24 cellular contexts compared by ENCODE assay signal in genomic region chr2:120761164-120761861, GRCh38. TPM values are rescaled to one million over a fixed set of nuclear protein-coding genes. Genes with fewer than 3 reads are reported as not detected.
A peak's percentile ranks its signal among the peaks of the same experiment; 100 is the strongest.
DNase-seq lines count a peak whose midpoint lies in the region; ATAC-seq and TF ChIP-seq lines count a peak whose summit lies in the region.
"Had no signal": no experiment of that assay in that cellular context is flagged by ENCODE, and none has a peak within 500 bp of the region (broad histone marks: within the 10 kb centered on the region; RNA-seq: fewer than 3 reads in every experiment).

No MANE protein-coding gene starts in this region.

- DNase-seq in H9 (peak; percentile 25), IMR-90 (no peak), islet precursor cell (peak; percentile 49), HPDE6-E6E7 (ENCODE audit: extremely low spot score) (no peak), dedifferentiated amniotic fluid mesenchymal stem cell (ENCODE audit: extremely low spot score) (no peak), mucosa of gallbladder (ENCODE audit: low spot score) (no peak), nucleus accumbens (lab: John Stamatoyannopoulos, UW) (no peak)
- DNase-seq: activated CD4-positive, alpha-beta memory T cell treated with anti-CD3 and anti-CD28 coated beads, Interleukin-2, amount 10 ng/mL, durations not matched to agents 7 days and 5 days; amygdala; caudate nucleus; CD4-positive, CD25-positive, alpha-beta regulatory T cell; H7; hypothalamus; KG1; naive B cell; NCI-H2171 treated with DMSO at 0.1 percent for 48 hours; NCI-H526; small intestine; stimulated activated CD4-positive, alpha-beta T cell treated with anti-CD3 and anti-CD28 coated beads, Interleukin-4, amount 100 ng/mL, for 1 hour; stimulated activated naive CD8-positive, alpha-beta T cell treated with anti-CD3 and anti-CD28 coated beads, Interleukin-15, Interleukin-2, amounts not matched to agents 100 U/mL and 50 U/mL, for 24 hours; thyroid gland had no signal

- H3K79me2 ChIP-seq in H9 (ENCODE audit: insufficient read depth, low read length): peaks cover 40% of the 10 kb centered on the region; the same call in 1 of the 2 replicates
- no peaks in the 10 kb centered on the region for H3K79me2 ChIP-seq in parathyroid adenoma

- peaks cover 5% of the 10 kb centered on the region for H3K79me1 ChIP-seq in H9 (ENCODE audit: insufficient read depth, low read depth, low read length, poor library complexity, severe bottlenecking)
- peaks cover 16 to 84% of the 10 kb centered on the region in 2 experiments; a peak in 3 of 4 replicates for H3K79me1 ChIP-seq in IMR-90 (ENCODE audit: low read depth in 1 of 2, low read length in 2 of 2)

- H3K9me3 Mint-ChIP-seq in H9: no peaks in the 10 kb centered on the region
- H3K9me3 Mint-ChIP-seq: activated CD4-positive, alpha-beta memory T cell treated with anti-CD3 and anti-CD28 coated beads, Interleukin-2, amount 10 ng/mL, durations not matched to agents 7 days and 5 days; CD4-positive, CD25-positive, alpha-beta regulatory T cell had no signal

- H4K91ac ChIP-seq in H9 (ENCODE audit: insufficient read length, low read depth, low read length): no peak overlapping the region
- peak overlapping the region; percentile 48; the same call in 1 of the 2 replicates for H4K91ac ChIP-seq in IMR-90 (ENCODE audit: insufficient read depth, low read depth, low read length)

- H2BK15ac ChIP-seq in H9 (ENCODE audit: low read depth, low read length): no peak overlapping the region
- no peak overlapping the region; the same call in 2 of the 3 replicates for H2BK15ac ChIP-seq in IMR-90 (ENCODE audit: low read depth, low read length)

- H3K9me3 ChIP-seq in H9 (ENCODE audit: control insufficient read depth, low read depth, low read length) (no peaks in the 10 kb centered on the region), IMR-90 (ENCODE audit: control insufficient read depth, insufficient read depth, low read length) (no peaks in the 10 kb centered on the region), parathyroid adenoma (ENCODE audit: control insufficient read depth, low read length) (no peaks in the 10 kb centered on the region)
- H3K9me3 ChIP-seq: thyroid gland had no signal

- POLR2A ChIA-PET in IMR-90 (lab: Charles Lee; ENCODE audit: unreplicated experiment): no interaction called here

- H3K9ac ChIP-seq in H9 (ENCODE audit: extremely low read depth, insufficient read length, low read length) (no peak overlapping the region), IMR-90 (ENCODE audit: low read depth, low read length) (0 out of 2 replicates have a peak overlapping the region, but pooled peaks have one; percentile 2), parathyroid adenoma (no peak overlapping the region)

- no peak overlapping the region for H2BK20ac ChIP-seq in H9 (ENCODE audit: low read depth, low read length, poor library complexity, severe bottlenecking)
- no peak overlapping the region for H2BK20ac ChIP-seq in IMR-90 (ENCODE audit: low read depth, low read length)

- TF ChIP-seq POLR2A in IMR-90 (IDR thresholded peaks at IDR 0.05; ENCODE audit: low read depth, low read length): no peak

- H3K56ac ChIP-seq in H9 (ENCODE audit: insufficient read length, low read depth, low read length): no peak overlapping the region
- no peak overlapping the region for H3K56ac ChIP-seq in IMR-90 (ENCODE audit: extremely low read depth, insufficient read depth, low read length)

- H3K27me3 ChIP-seq in H9 (ENCODE audit: insufficient read depth, low read length) (no peaks in the 10 kb centered on the region), IMR-90 (ENCODE audit: control insufficient read depth, insufficient read depth, low read length) (no peaks in the 10 kb centered on the region), parathyroid adenoma (ENCODE audit: control insufficient read depth, insufficient read depth, low read length) (no peaks in the 10 kb centered on the region)
- H3K27me3 ChIP-seq: thyroid gland had no signal

- no peak overlapping the region for H3K23ac ChIP-seq in H9 (ENCODE audit: insufficient read length, low read depth, low read length)
- H3K23ac ChIP-seq in IMR-90 (ENCODE audit: low read depth, low read length): no peak overlapping the region

- H3K23me2 ChIP-seq in H9 (ENCODE audit: insufficient read length, low read depth, low read length, poor library complexity, severe bottlenecking): no peaks in the 10 kb centered on the region

- intact Hi-C loops in IMR-90 (cut with micrococcal nuclease): no loop called here

- H3K27ac ChIP-seq in H9 (ENCODE audit: insufficient read length, low read depth, low read length): no peak overlapping the region
- no peak overlapping the region for H3K27ac ChIP-seq in IMR-90 (ENCODE audit: insufficient read depth, low read length)
- no peak overlapping the region for H3K27ac ChIP-seq in parathyroid adenoma
- H3K27ac ChIP-seq: thyroid gland had no signal

- H3K27ac Mint-ChIP-seq in H9: no peak overlapping the region
- H3K27ac Mint-ChIP-seq: activated CD4-positive, alpha-beta memory T cell treated with anti-CD3 and anti-CD28 coated beads, Interleukin-2, amount 10 ng/mL, durations not matched to agents 7 days and 5 days; CD4-positive, CD25-positive, alpha-beta regulatory T cell; naive B cell; progenitor cell of endocrine pancreas had no signal

- H3K14ac ChIP-seq in H9 (ENCODE audit: insufficient read depth, low read length) (no peak overlapping the region; the same call in 1 of the 2 replicates), IMR-90 (replicated peaks; ENCODE audit: low read depth, low read length) (peak overlapping the region; percentile 66; the same call in 1 of the 2 replicates)

- H3K36me3 Mint-ChIP-seq in H9 (ENCODE audit: insufficient read depth in 1 of 3, low read depth in 3 of 3): no peaks in the 10 kb centered on the region; a peak in 1 of 7 replicates
- H3K36me3 Mint-ChIP-seq: CD4-positive, CD25-positive, alpha-beta regulatory T cell had no signal

- H3K4me1 ChIP-seq in H9 (ENCODE audit: insufficient read depth, low read length) (peaks cover 30% of the 10 kb centered on the region), IMR-90 (ENCODE audit: control insufficient read depth, insufficient read depth, low read length) (peaks cover 70% of the 10 kb centered on the region), parathyroid adenoma (peaks cover 8% of the 10 kb centered on the region)
- H3K4me1 ChIP-seq: thyroid gland had no signal

- no peaks in the 10 kb centered on the region; the same call in 1 of the 2 replicates for H3K27me3 Mint-ChIP-seq in H9 (ENCODE audit: low read depth)

- CTCF ChIA-PET in IMR-90 (lab: Yijun Ruan, JAX): no interaction called here

- no peak overlapping the region for H3K4me2 ChIP-seq in H9 (ENCODE audit: insufficient read depth, insufficient read length, low read length)
- H3K4me2 ChIP-seq in IMR-90 (ENCODE audit: low read depth, low read length): no peak overlapping the region
- H3K4me2 ChIP-seq in parathyroid adenoma (ENCODE audit: low read length): no peak overlapping the region

- H3K36me3 ChIP-seq in IMR-90 (ENCODE audit: control insufficient read depth, insufficient read depth, low read length) (no peaks in the 10 kb centered on the region), parathyroid adenoma (ENCODE audit: control insufficient read depth, insufficient read depth, low read length) (no peaks in the 10 kb centered on the region)
- H3K36me3 ChIP-seq: thyroid gland had no signal

- H4K5ac ChIP-seq in H9 (ENCODE audit: insufficient read length, low read depth, low read length) (no peak overlapping the region), IMR-90 (ENCODE audit: low read depth, low read length) (peak overlapping the region; percentile 9)

- H2BK5ac ChIP-seq in H9 (ENCODE audit: insufficient read length, low read length) (no peak overlapping the region), IMR-90 (ENCODE audit: low read depth, low read length, poor library complexity, severe bottlenecking) (peak overlapping the region; percentile 52)

- no peak overlapping the region for H4K8ac ChIP-seq in H9 (replicated peaks; ENCODE audit: insufficient read length, low read depth, low read length)
- peak overlapping the region in 1 of 2 experiments; percentile 40; a peak in 1 of 4 replicates for H4K8ac ChIP-seq in IMR-90 (ENCODE audit: low read depth in 2 of 2, low read length in 2 of 2)

- no peak for ATAC-seq in IMR-90 (ENCODE audit: low read depth)
- ATAC-seq: stimulated activated naive CD8-positive, alpha-beta T cell treated with anti-CD3 and anti-CD28 coated beads, Interleukin-15, Interleukin-2, amounts not matched to agents 100 U/mL and 50 U/mL, for 24 hours had no signal

- H3T11ph ChIP-seq in H9 (ENCODE audit: low read length): no peak overlapping the region

- H3K18ac ChIP-seq in H9 (ENCODE audit: insufficient read length, low read depth, low read length) (no peak overlapping the region), IMR-90 (ENCODE audit: low read depth, low read length) (peak overlapping the region; percentile 61)

- H3K4me3 Mint-ChIP-seq in H9: no peak overlapping the region; a peak in 1 of 5 replicates
- H3K4me3 Mint-ChIP-seq: activated CD4-positive, alpha-beta memory T cell treated with anti-CD3 and anti-CD28 coated beads, Interleukin-2, amount 10 ng/mL, durations not matched to agents 7 days and 5 days; CD4-positive, CD25-positive, alpha-beta regulatory T cell; naive B cell had no signal

- H3K4me3 ChIP-seq in IMR-90 (ENCODE audit: insufficient read depth, low read depth, low read length) (no peak overlapping the region), parathyroid adenoma (ENCODE audit: low read depth, low read length) (no peak overlapping the region)
- H3K4me3 ChIP-seq: thyroid gland had no signal

- TF ChIP-seq CTCF in H9 (conservative IDR thresholded peaks at IDR 0.05): no peak
- no peak for TF ChIP-seq CTCF in IMR-90 (conservative IDR thresholded peaks at IDR 0.05; ENCODE audit: low read depth, low read length)
- TF ChIP-seq CTCF in parathyroid adenoma (IDR thresholded peaks at IDR 0.05): no peak

- H2AFZ ChIP-seq in H9 (ENCODE audit: low read length) (no peak overlapping the region), IMR-90 (replicated peaks; ENCODE audit: low read length, poor library complexity) (no peak overlapping the region), parathyroid adenoma (peak overlapping the region; percentile 28)

- peaks cover 74% of the 10 kb centered on the region for H3K9me1 ChIP-seq in IMR-90 (ENCODE audit: insufficient read depth, low read length)

- BruUV-seq in IMR-90 (replicated peaks; lab: Mats Ljungman, UMichigan): no TSS peak

- H3K4ac ChIP-seq in H9 (ENCODE audit: low read depth, low read length): no peak overlapping the region
- peak overlapping the region; percentile 49 for H3K4ac ChIP-seq in IMR-90 (ENCODE audit: low read depth, low read length)

- H2AK9ac ChIP-seq in IMR-90 (replicated peaks; ENCODE audit: low read depth, low read length, poor library complexity): no peak overlapping the region

- H2BK12ac ChIP-seq in H9 (ENCODE audit: insufficient read length, low read depth, low read length): no peak overlapping the region

- H3K4me1 Mint-ChIP-seq in H9: peaks cover 80 to 86% of the 10 kb centered on the region in 2 experiments
- H3K4me1 Mint-ChIP-seq: activated CD4-positive, alpha-beta memory T cell treated with anti-CD3 and anti-CD28 coated beads, Interleukin-2, amount 10 ng/mL, durations not matched to agents 7 days and 5 days; CD4-positive, CD25-positive, alpha-beta regulatory T cell; naive B cell had no signal

- no peak overlapping the region for H2AK5ac ChIP-seq in H9 (ENCODE audit: insufficient read length, low read length)
- peak overlapping the region; percentile 38 for H2AK5ac ChIP-seq in IMR-90 (ENCODE audit: low read depth, low read length)

- WGBS in H9 (ENCODE audit: extremely low coverage, insufficient read length, low lambda C conversion rate): no CpG with 5 or more reads among the region's 8 CpGs
- WGBS in IMR-90 (ENCODE audit: extremely low coverage in 2 of 2, insufficient read length in 1 of 2), 2 experiments: no CpG with 5 or more reads among the region's 8 CpGs

- H2BK120ac ChIP-seq in H9 (ENCODE audit: low read depth, low read length, poor library complexity, severe bottlenecking): no peak overlapping the region
- H2BK120ac ChIP-seq in IMR-90 (ENCODE audit: low read depth, low read length): peak overlapping the region; percentile 36; the same call in 1 of the 2 replicates

- in situ Hi-C loops in IMR-90 (cut with MboI; ENCODE audit: low sequenced_read_pairs): no loop called here

- TF ChIP-seq RAD21 in IMR-90 (IDR thresholded peaks at IDR 0.05; ENCODE audit: low read length): no peak

- no peaks in the 10 kb centered on the region for H4K20me1 ChIP-seq in H9 (ENCODE audit: control insufficient read depth, insufficient read depth, insufficient read length)
- H4K20me1 ChIP-seq in IMR-90 (ENCODE audit: insufficient read depth, low read length): peaks cover 42% of the 10 kb centered on the region

- dilution Hi-C loops in IMR-90 (cut with HindIII; ENCODE audit: low sequenced_read_pairs, unreplicated experiment): no loop called here

RNA-seq across cellular contexts. Expression of gene GLI2, which starts 25.6 kb away (rescaled TPM):
- total RNA-seq in H9 (2021) (56.7 and 59.3 TPM in 2 replicates), IMR-90 (2012; rRNA removed) (3.8 and 4.7 TPM in 2 replicates), mucosa of gallbladder (9.2 TPM)
- polyA plus RNA-seq in IMR-90 (2012; rRNA removed): 26.0 and 31.5 TPM in 2 replicates
- polyA plus RNA-seq in IMR-90 (2012; cell fraction: cytosol; rRNA removed): 7.6 and 16.7 TPM in 2 replicates
- 57.0 and 124 TPM in 2 replicates for polyA plus RNA-seq in IMR-90 (2012; cell fraction: nucleus; rRNA removed; ENCODE audit: low replicate concordance)
- total RNA-seq: CD4-positive, CD25-positive, alpha-beta regulatory T cell; lung microvascular endothelial cell had no signal
- polyA plus RNA-seq: CD4-positive, CD25-positive, alpha-beta regulatory T cell had no signal

Comparison
In these comparisons a context has a peak if more than half of its experiments do, and no peak if none do; other contexts are left out.
1. DNase-seq: peak in H9 (single experiment) and islet precursor cell (single experiment); none in IMR-90 (single experiment), HPDE6-E6E7 (single experiment), dedifferentiated amniotic fluid mesenchymal stem cell (single experiment), mucosa of gallbladder (single experiment) and nucleus accumbens (0 of 56).